ENCODE assay signal across 13 cellular contexts in the genomic region with DNA sequence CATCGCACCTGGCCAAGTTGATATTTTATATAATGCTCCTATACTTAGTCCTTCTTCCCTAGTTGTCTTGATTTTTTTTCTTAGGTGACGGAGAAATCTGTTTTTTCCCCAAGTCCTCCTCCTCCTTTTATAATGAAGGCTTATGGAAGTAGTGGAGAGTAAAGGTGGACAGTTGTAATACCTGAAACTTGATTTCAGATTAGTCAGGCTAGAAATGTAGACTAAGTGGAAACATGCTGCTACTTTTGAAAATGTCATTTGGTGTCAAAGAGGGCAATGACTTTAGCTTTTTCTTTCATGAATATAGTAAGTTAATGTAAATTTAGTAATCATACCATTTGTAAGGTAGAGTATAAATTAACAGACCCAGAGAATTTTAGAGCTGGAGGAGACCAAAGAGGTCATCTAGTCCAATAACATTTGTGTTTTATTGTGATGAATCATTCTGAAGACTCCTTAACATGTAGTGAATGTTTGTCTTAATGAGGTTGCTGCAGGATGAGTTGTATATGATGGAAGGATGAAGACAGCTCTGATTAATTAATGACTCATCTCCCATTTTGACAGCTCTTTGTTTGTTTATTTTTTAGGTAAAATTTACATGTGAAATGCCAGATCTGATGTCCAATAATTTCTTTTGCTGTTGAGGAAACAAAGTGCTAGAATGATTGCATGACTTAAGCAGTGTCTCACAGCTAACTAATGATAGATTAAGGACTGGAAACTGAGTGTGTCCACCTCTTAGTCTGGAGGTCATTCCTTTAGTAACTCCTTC. TPM values are rescaled to one million over a fixed set of nuclear protein-coding genes. Genes with fewer than 3 reads are reported as not detected.
DNase-seq lines count a peak whose midpoint lies in the region; ATAC-seq and TF ChIP-seq lines count a peak whose summit lies in the region.
"Had no signal": no experiment of that assay in that cellular context is flagged by ENCODE, and none has a peak within 500 bp of the region (broad histone marks: within the 10 kb centered on the region; RNA-seq: fewer than 3 reads in every experiment).

No MANE protein-coding gene starts in this region.

- no peak overlapping the region for H3K27ac ChIP-seq in endodermal cell (ENCODE audit: low read depth, low read length)
- H3K27ac ChIP-seq: SK-N-MC had no signal

- H3K9me3 ChIP-seq in endodermal cell (ENCODE audit: control insufficient read depth, low read length) = no peaks in the 10 kb centered on the region

- no peaks in the 10 kb centered on the region for H3K27me3 Mint-ChIP-seq in endodermal cell (ENCODE audit: insufficient read depth)

- H3K4me3 Mint-ChIP-seq in endodermal cell = no peak overlapping the region

- peaks cover 12% of the 10 kb centered on the region for H3K36me3 ChIP-seq in endodermal cell (ENCODE audit: control insufficient read depth, insufficient read depth, low read length)

- WGBS in endodermal cell (ENCODE audit: insufficient coverage in 1 of 2, insufficient read length in 1 of 2), 2 experiments = 97 to 100% methylated on average over 1 to 2 of the region's 2 CpGs

- H3K9ac ChIP-seq in endodermal cell (ENCODE audit: extremely low read depth, low read length, poor library complexity, severe bottlenecking) = no peak overlapping the region

- no peak overlapping the region for H3K27ac Mint-ChIP-seq in activated naive CD4-positive, alpha-beta T cell treated with anti-CD3 and anti-CD28 coated beads, Interleukin-2, amount 50 U/mL, for 72 hours
- H3K27ac Mint-ChIP-seq in endodermal cell = no peak overlapping the region

- H3K27me3 ChIP-seq in endodermal cell (ENCODE audit: control insufficient read depth, insufficient read depth, low read length, poor library complexity, severe bottlenecking) = no peaks in the 10 kb centered on the region

- peaks cover 18% of the 10 kb centered on the region for H3K4me1 Mint-ChIP-seq in endodermal cell

- peaks cover 0 to 3% of the 10 kb centered on the region in 2 donors for H3K9me3 Mint-ChIP-seq in activated naive CD4-positive, alpha-beta T cell treated with anti-CD3 and anti-CD28 coated beads, Interleukin-2, amount 50 U/mL, for 72 hours
- no peaks in the 10 kb centered on the region for H3K9me3 Mint-ChIP-seq in endodermal cell

- ATAC-seq in activated naive CD4-positive, alpha-beta T cell treated with anti-CD3 and anti-CD28 coated beads, Interleukin-2, amount 50 U/mL, for 72 hours = peak; percentile 45 to 77
- ATAC-seq in HG02852 (IDR thresholded peaks at IDR 0.05; ENCODE audit: unreplicated experiment) = no peak

- TF ChIP-seq CTCF in fibroblast of mammary gland (conservative IDR thresholded peaks at IDR 0.05; ENCODE audit: control insufficient read depth, insufficient read depth, low read depth, low read length) (no peak), endodermal cell (conservative IDR thresholded peaks at IDR 0.05) (no peak)

- DNase-seq in activated naive CD4-positive, alpha-beta T cell treated with anti-CD3 and anti-CD28 coated beads, Interleukin-2, amount 50 U/mL, for 72 hours (ENCODE audit: low spot score in 2 of 2) = no peak
- no peak for DNase-seq in activated naive CD4-positive, alpha-beta T cell (lab: John Stamatoyannopoulos, UW)
- peak; percentile 80 for DNase-seq in RKO (ENCODE audit: low spot score)
- peak; percentile 27 for DNase-seq in fibroblast of mammary gland (ENCODE audit: low read depth)
- DNase-seq in NCI-H510A (lab: John Stamatoyannopoulos, UW) = no peak
- DNase-seq in endodermal cell = no peak
- DNase-seq in HuH-7.5 (ENCODE audit: low spot score) = no peak
- DNase-seq: activated CD8-positive, alpha-beta memory T cell treated with anti-CD3 and anti-CD28 coated beads, Interleukin-2, amount 50 U/mL, for 4 hours; midbrain; NCI-H1048; nucleus accumbens had no signal

- H3K4me3 ChIP-seq in fibroblast of mammary gland (ENCODE audit: control insufficient read depth, low read depth, low read length) (no peak overlapping the region), endodermal cell (ENCODE audit: low read length) (no peak overlapping the region)
- H3K4me3 ChIP-seq: SK-N-MC had no signal

- H3K36me3 Mint-ChIP-seq in activated naive CD4-positive, alpha-beta T cell treated with anti-CD3 and anti-CD28 coated beads, Interleukin-2, amount 50 U/mL, for 72 hours = peaks cover 6 to 33% of the 10 kb centered on the region in 2 donors
- H3K36me3 Mint-ChIP-seq in endodermal cell (ENCODE audit: low read depth) = peaks cover 14% of the 10 kb centered on the region

- no peaks in the 10 kb centered on the region for H3K4me1 ChIP-seq in endodermal cell (ENCODE audit: control insufficient read depth, insufficient read depth, low read length)

RNA-seq across cellular contexts. Expression of gene CTDSPL2, which starts 8.7 kb away (rescaled TPM):
- total RNA-seq in activated naive CD4-positive, alpha-beta T cell treated with anti-CD3 and anti-CD28 coated beads, Interleukin-2, amount 50 U/mL, for 72 hours = 100 to 1,000 TPM in 1 of 2 donors, 10 to 100 TPM in 1; 84.9 to 107 TPM
- 10 to 100 TPM; 71.1 to 74.3 TPM for total RNA-seq in endodermal cell
- 58.2 TPM for polyA plus RNA-seq in endodermal cell (2013, experiment 1 of 2)
- polyA plus RNA-seq in endodermal cell (2013, experiment 2 of 2) = 59.0 TPM

Comparison
In these comparisons a context has a peak if more than half of its experiments do, and no peak if none do; other contexts are left out.
1. DNase-seq: peak in RKO (single experiment) and fibroblast of mammary gland (single experiment); none in activated naive CD4-positive, alpha-beta T cell treated with anti-CD3 and anti-CD28 coated beads, Interleukin-2, amount 50 U/mL, for 72 hours (0 of 2), activated naive CD4-positive, alpha-beta T cell (0 of 4), NCI-H510A (single experiment), endodermal cell (single experiment) and HuH-7.5 (single experiment).